In the genomic region with DNA sequence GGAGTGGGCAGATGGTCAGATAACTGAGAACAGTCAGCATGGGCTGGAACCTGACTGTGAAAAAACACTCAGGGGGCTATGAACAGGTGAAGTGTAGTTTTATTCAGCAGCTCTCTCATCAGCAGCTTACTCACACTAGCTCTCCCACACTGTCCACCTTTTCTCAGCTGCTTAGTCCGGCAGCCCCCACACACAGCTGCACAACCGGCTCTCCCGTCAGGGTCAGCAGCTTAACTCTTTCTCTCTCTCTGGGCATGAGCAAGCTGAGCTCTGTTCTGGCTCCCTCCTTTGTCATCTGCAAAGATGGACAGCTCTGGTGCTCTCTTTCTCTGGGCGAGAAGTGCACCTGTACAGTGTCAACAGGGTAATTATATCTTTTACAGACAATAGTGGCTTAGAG, we compare ENCODE assay signal across 15 cellular contexts. TPM values are rescaled to one million over a fixed set of nuclear protein-coding genes. Genes with fewer than 3 reads are reported as not detected.
A peak's percentile ranks its signal among the peaks of the same experiment; 100 is the strongest.
DNase-seq lines count a peak whose midpoint lies in the region; ATAC-seq lines count a peak whose summit lies in the region.
"Had no signal": no experiment of that assay in that cellular context is flagged by ENCODE, and none has a peak within 500 bp of the region (broad histone marks: within the 10 kb centered on the region; RNA-seq: fewer than 3 reads in every experiment).

No MANE protein-coding gene starts in this region.

- H3K27me3 Mint-ChIP-seq in CD4-positive, CD25-positive, alpha-beta regulatory T cell = no peaks in the 10 kb centered on the region
- no peaks in the 10 kb centered on the region for H3K27me3 Mint-ChIP-seq in activated T-helper 17 cell treated with anti-CD3 and anti-CD28 coated beads, Interleukin-2, amount 50 U/mL, for 72 hours
- H3K27me3 Mint-ChIP-seq in activated T-cell treated with anti-CD3 and anti-CD28 coated beads, Interleukin-2, amount 50 U/mL, for 24 hours = no peaks in the 10 kb centered on the region
- H3K27me3 Mint-ChIP-seq: B cell, T-helper 17 cell had no signal

- no peaks in the 10 kb centered on the region for H3K9me3 ChIP-seq in CD4-positive, CD25-positive, alpha-beta regulatory T cell (ENCODE audit: control insufficient read depth in 2 of 2, low read length in 2 of 2)
- H3K9me3 ChIP-seq: MG63 had no signal

- H3K4me1 ChIP-seq in CD4-positive, CD25-positive, alpha-beta regulatory T cell (ENCODE audit: control insufficient read depth, insufficient read depth, low read length, poor library complexity, severe bottlenecking) = peaks cover 7% of the 10 kb centered on the region

- peaks cover 36% of the 10 kb centered on the region for H3K36me3 ChIP-seq in CD4-positive, CD25-positive, alpha-beta regulatory T cell (ENCODE audit: control insufficient read depth, insufficient read depth, low read length)
- H3K36me3 ChIP-seq: MG63 had no signal

- H3K4me3 Mint-ChIP-seq in CD4-positive, CD25-positive, alpha-beta regulatory T cell = no peak overlapping the region
- H3K4me3 Mint-ChIP-seq in activated T-helper 17 cell treated with anti-CD3 and anti-CD28 coated beads, Interleukin-2, amount 50 U/mL, for 72 hours = no peak overlapping the region
- no peak overlapping the region for H3K4me3 Mint-ChIP-seq in activated T-cell treated with anti-CD3 and anti-CD28 coated beads, Interleukin-2, amount 50 U/mL, for 24 hours
- H3K4me3 Mint-ChIP-seq: B cell, T-helper 17 cell had no signal

- no peaks in the 10 kb centered on the region for H3K27me3 ChIP-seq in CD4-positive, CD25-positive, alpha-beta regulatory T cell (ENCODE audit: control insufficient read depth, insufficient read depth, low read length)
- H3K27me3 ChIP-seq: MG63 had no signal

- no peaks in the 10 kb centered on the region for H3K9me3 Mint-ChIP-seq in CD4-positive, CD25-positive, alpha-beta regulatory T cell
- no peaks in the 10 kb centered on the region for H3K9me3 Mint-ChIP-seq in activated T-helper 17 cell treated with anti-CD3 and anti-CD28 coated beads, Interleukin-2, amount 50 U/mL, for 72 hours
- no peaks in the 10 kb centered on the region for H3K9me3 Mint-ChIP-seq in activated T-cell treated with anti-CD3 and anti-CD28 coated beads, Interleukin-2, amount 50 U/mL, for 24 hours

- peaks cover 20 to 45% (median 29%) of the 10 kb centered on the region in 4 donors for H3K4me1 Mint-ChIP-seq in CD4-positive, CD25-positive, alpha-beta regulatory T cell
- H3K4me1 Mint-ChIP-seq in activated T-helper 17 cell treated with anti-CD3 and anti-CD28 coated beads, Interleukin-2, amount 50 U/mL, for 72 hours = peaks cover 18% of the 10 kb centered on the region
- H3K4me1 Mint-ChIP-seq in activated T-cell treated with anti-CD3 and anti-CD28 coated beads, Interleukin-2, amount 50 U/mL, for 24 hours (ENCODE audit: low read depth) = peaks cover 28% of the 10 kb centered on the region

- no peak for ATAC-seq in CD4-positive, CD25-positive, alpha-beta regulatory T cell (ENCODE audit: low read depth in 2 of 2)
- no peak for ATAC-seq in activated T-helper 17 cell treated with anti-CD3 and anti-CD28 coated beads, Interleukin-2, amount 50 U/mL, for 72 hours (replicated peaks)
- ATAC-seq in HG03045 (IDR thresholded peaks at IDR 0.05; ENCODE audit: unreplicated experiment) = no peak
- no peak for ATAC-seq in HG02588 (IDR thresholded peaks at IDR 0.05; ENCODE audit: unreplicated experiment)
- ATAC-seq: GM12878, T-helper 17 cell had no signal

- no peak for DNase-seq in CD4-positive, CD25-positive, alpha-beta regulatory T cell
- DNase-seq in DMS53 (lab: John Stamatoyannopoulos, UW) = peak; percentile 64
- DNase-seq in NCI-H510A (lab: John Stamatoyannopoulos, UW) = peak; percentile 45
- no peak for DNase-seq in NCI-H1436 treated with DMSO at 0.1 percent for 48 hours (lab: John Stamatoyannopoulos, UW)
- no peak for DNase-seq in activated T-cell treated with anti-CD3 and anti-CD28 coated beads, Interleukin-2, amount 50 U/mL, for 24 hours
- DNase-seq: ACHN, MG63, NCI-H524 treated with DMSO at 0.1 percent for 48 hours, PC-9, T-helper 17 cell had no signal

- H3K27ac Mint-ChIP-seq in CD4-positive, CD25-positive, alpha-beta regulatory T cell = peak overlapping the region; percentile 3 to 64 (median 53)
- peak overlapping the region; percentile 18 for H3K27ac Mint-ChIP-seq in activated T-helper 17 cell treated with anti-CD3 and anti-CD28 coated beads, Interleukin-2, amount 50 U/mL, for 72 hours
- H3K27ac Mint-ChIP-seq in activated T-cell treated with anti-CD3 and anti-CD28 coated beads, Interleukin-2, amount 50 U/mL, for 24 hours = no peak overlapping the region
- H3K27ac Mint-ChIP-seq: B cell, T-helper 17 cell had no signal

- H3K36me3 Mint-ChIP-seq in CD4-positive, CD25-positive, alpha-beta regulatory T cell = peaks cover 38% of the 10 kb centered on the region
- peaks cover 38% of the 10 kb centered on the region for H3K36me3 Mint-ChIP-seq in activated T-helper 17 cell treated with anti-CD3 and anti-CD28 coated beads, Interleukin-2, amount 50 U/mL, for 72 hours (ENCODE audit: low read depth)
- peaks cover 80% of the 10 kb centered on the region for H3K36me3 Mint-ChIP-seq in activated T-cell treated with anti-CD3 and anti-CD28 coated beads, Interleukin-2, amount 50 U/mL, for 24 hours (ENCODE audit: low read depth)

- H3K4me3 ChIP-seq in CD4-positive, CD25-positive, alpha-beta regulatory T cell (ENCODE audit: low read depth, low read length) = no peak overlapping the region
- H3K4me3 ChIP-seq: GM12878, MG63, PC-9 had no signal

- no peak overlapping the region for H3K27ac ChIP-seq in CD4-positive, CD25-positive, alpha-beta regulatory T cell (ENCODE audit: insufficient read depth, low read length, poor library complexity, severe bottlenecking)
- H3K27ac ChIP-seq: PC-9 had no signal

RNA-seq across cellular contexts. Expression of a gene that starts 8.2 kb away (rescaled TPM):
- 18.7 TPM for total RNA-seq in CD4-positive, CD25-positive, alpha-beta regulatory T cell
- 10 to 100 TPM; 53.0 to 93.4 (median 65.3) TPM for polyA plus RNA-seq in CD4-positive, CD25-positive, alpha-beta regulatory T cell
- total RNA-seq in activated T-helper 17 cell treated with anti-CD3 and anti-CD28 coated beads, Interleukin-2, amount 50 U/mL, for 72 hours = 10 to 100 TPM; 23.6 to 35.1 TPM

Comparison
In these comparisons a context has a peak if more than half of its experiments do, and no peak if none do; other contexts are left out.
1. DNase-seq: peak in DMS53 (single experiment) and NCI-H510A (single experiment); none in CD4-positive, CD25-positive, alpha-beta regulatory T cell (0 of 3), NCI-H1436 treated with DMSO at 0.1 percent for 48 hours (single experiment) and activated T-cell treated with anti-CD3 and anti-CD28 coated beads, Interleukin-2, amount 50 U/mL, for 24 hours (single experiment).